ENCODE assay signal across 1 cellular context in the genomic region with DNA sequence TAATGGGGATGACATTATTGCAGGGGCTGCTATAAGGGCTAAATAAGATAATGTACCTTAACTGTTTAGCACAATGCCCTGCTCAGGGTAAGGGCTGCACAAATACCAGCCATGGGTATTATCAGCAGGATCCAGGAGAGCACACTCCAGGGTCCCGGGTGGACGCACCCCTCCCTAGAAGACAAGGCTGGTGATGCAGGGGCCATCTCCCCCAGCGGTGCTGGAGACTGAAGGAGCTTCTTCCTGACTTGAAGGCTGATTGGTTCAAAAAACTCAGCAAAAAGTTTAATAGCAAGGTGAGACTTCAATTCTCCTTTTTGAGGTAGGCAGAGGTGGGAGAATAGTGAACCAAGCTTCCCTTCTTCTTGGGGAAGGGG.
TF ChIP-seq lines count a peak whose summit lies in the region.

No MANE protein-coding gene starts in this region.

TF ChIP-seq in IMR-90, 13 proteins besides CTCF, POLR2A, EP300 and RAD21 (continued from another document):
- TF ChIP-seq, protein P1, sequence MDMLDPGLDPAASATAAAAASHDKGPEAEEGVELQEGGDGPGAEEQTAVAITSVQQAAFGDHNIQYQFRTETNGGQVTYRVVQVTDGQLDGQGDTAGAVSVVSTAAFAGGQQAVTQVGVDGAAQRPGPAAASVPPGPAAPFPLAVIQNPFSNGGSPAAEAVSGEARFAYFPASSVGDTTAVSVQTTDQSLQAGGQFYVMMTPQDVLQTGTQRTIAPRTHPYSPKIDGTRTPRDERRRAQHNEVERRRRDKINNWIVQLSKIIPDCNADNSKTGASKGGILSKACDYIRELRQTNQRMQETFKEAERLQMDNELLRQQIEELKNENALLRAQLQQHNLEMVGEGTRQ (IDR thresholded peaks at IDR 0.05; ENCODE audit: low read depth, low read length): no peak
